In the genomic region with DNA sequence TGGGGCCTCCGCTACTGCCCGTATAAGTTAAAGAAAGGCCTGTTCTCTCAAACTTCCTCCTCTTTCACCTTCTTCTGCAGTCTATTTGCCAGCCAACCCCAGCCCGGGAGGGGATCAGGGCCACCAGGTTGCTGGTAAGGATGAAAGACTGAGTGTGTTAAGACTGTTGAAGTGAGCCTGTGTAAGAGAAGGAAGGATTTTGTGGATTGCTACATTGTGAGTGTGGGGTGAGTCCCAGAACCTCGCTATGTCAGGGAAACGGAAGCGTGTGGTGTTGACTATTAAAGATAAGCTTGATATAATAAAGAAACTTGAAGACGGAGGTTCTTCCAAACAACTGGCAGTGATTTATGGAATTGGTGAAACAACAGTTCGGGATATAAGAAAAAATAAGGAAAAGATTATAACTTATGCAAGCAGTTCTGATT, we compare ENCODE assay signal across 8 cellular contexts. TPM values are rescaled to one million over a fixed set of nuclear protein-coding genes. Genes with fewer than 3 reads are reported as not detected.
DNase-seq lines count a peak whose midpoint lies in the region; ATAC-seq and TF ChIP-seq lines count a peak whose summit lies in the region.

No MANE protein-coding gene starts in this region.

- DNase-seq in GM12864 (ENCODE audit: low read depth) (no peak), Panc1 (ENCODE audit: low read depth, low spot score) (peak; percentile 22), epithelial cell of esophagus (ENCODE audit: low read depth) (no peak), NCI-H2171 treated with DMSO at 0.1 percent for 48 hours (lab: John Stamatoyannopoulos, UW) (no peak)
- no peak for DNase-seq in natural killer cell treated with Interleukin-12 subunit alpha and Interleukin-12 subunit beta and Interleukin-15 and Interleukin-18, amount 100 ng/mL, for 72 hours (ENCODE audit: low spot score)

- no peaks in the 10 kb centered on the region for H3K27me3 ChIP-seq in Panc1 (ENCODE audit: control insufficient read depth, insufficient read depth, low read length)

- in situ Hi-C loops in Panc1 (cut with HindIII; ENCODE audit: low pct_unique_long_range_greater_than_20kb, low sequenced_read_pairs) = no loop called here

- POLR2A ChIA-PET in Panc1 (lab: Charles Lee) = interaction anchor here (0.5 kb wide), 2 partner anchors 34 to 240 kb away, joined by 4 to 6 read pairs; no protein-coding TSS in a partner anchor

- no peaks in the 10 kb centered on the region for H3K27me3 Mint-ChIP-seq in natural killer cell treated with Interleukin-12 subunit alpha and Interleukin-12 subunit beta and Interleukin-15 and Interleukin-18, amount 100 ng/mL, for 72 hours

- peaks cover 2% of the 10 kb centered on the region for H3K36me3 ChIP-seq in Panc1 (ENCODE audit: control insufficient read depth, insufficient read depth, low read length)

- H3K4me3 ChIP-seq in GM12864 (ENCODE audit: low read depth, low read length) (peak overlapping the region; percentile 89), Panc1 (ENCODE audit: low read depth in 2 of 2, low read length in 2 of 2) (peak overlapping the region; percentile 81 to 84), epithelial cell of esophagus (ENCODE audit: low read length) (peak overlapping the region; percentile 88)

- peak overlapping the region; percentile 92 for H3K4me3 Mint-ChIP-seq in natural killer cell treated with Interleukin-12 subunit alpha and Interleukin-12 subunit beta and Interleukin-15 and Interleukin-18, amount 100 ng/mL, for 72 hours

- BruUV-seq in Panc1 (replicated peaks; lab: Mats Ljungman, UMichigan) = TSS peak; percentile 94

- peak overlapping the region; percentile 85 to 88 for H3K27ac Mint-ChIP-seq in natural killer cell treated with Interleukin-12 subunit alpha and Interleukin-12 subunit beta and Interleukin-15 and Interleukin-18, amount 100 ng/mL, for 72 hours

- no peaks in the 10 kb centered on the region for H3K9me3 ChIP-seq in Panc1 (ENCODE audit: control insufficient read depth, insufficient read depth, low read depth, low read length)

- peaks cover 6% of the 10 kb centered on the region for H3K36me3 Mint-ChIP-seq in natural killer cell treated with Interleukin-12 subunit alpha and Interleukin-12 subunit beta and Interleukin-15 and Interleukin-18, amount 100 ng/mL, for 72 hours

- peaks cover 24% of the 10 kb centered on the region for H3K4me1 ChIP-seq in Panc1 (ENCODE audit: control insufficient read depth, insufficient read depth, low read length)

- TF ChIP-seq CTCF in GM12864 (IDR thresholded peaks at IDR 0.05; ENCODE audit: low read depth, low read length, missing control alignments) (no peak), Panc1 (IDR thresholded peaks at IDR 0.05) (no peak), epithelial cell of esophagus (IDR thresholded peaks at IDR 0.05; ENCODE audit: insufficient read depth, low read depth, low read length, missing control alignments) (no peak)

- H3K9me3 Mint-ChIP-seq in natural killer cell treated with Interleukin-12 subunit alpha and Interleukin-12 subunit beta and Interleukin-15 and Interleukin-18, amount 100 ng/mL, for 72 hours = no peaks in the 10 kb centered on the region

- H3K4me1 Mint-ChIP-seq in natural killer cell treated with Interleukin-12 subunit alpha and Interleukin-12 subunit beta and Interleukin-15 and Interleukin-18, amount 100 ng/mL, for 72 hours (ENCODE audit: low read depth in 2 of 2) = peaks cover 25 to 45% of the 10 kb centered on the region in 2 donors

- intact Hi-C loops in Panc1 (cut with micrococcal nuclease; ENCODE audit: unreplicated experiment) = loop anchor here (10.0 kb wide), 2 partner anchors 336 to 556 kb away; no protein-coding TSS in a partner anchor

- H3K27ac ChIP-seq in Panc1 (ENCODE audit: low read length) = peak overlapping the region; percentile 92

- CTCF ChIA-PET in Panc1 (lab: Charles Lee) = interaction anchor here (0.9 to 1.5 kb wide), 2 partner anchors 47 to 298 kb away, joined by 3 to 4 read pairs; no protein-coding TSS in a partner anchor

- ATAC-seq in Panc1 (peak; percentile 1; the same call in 1 of the 2 replicates), HG03565 (IDR thresholded peaks at IDR 0.05; ENCODE audit: unreplicated experiment) (no peak), GM21576 (IDR thresholded peaks at IDR 0.05; ENCODE audit: unreplicated experiment) (no peak), HG03460 (IDR thresholded peaks at IDR 0.05; ENCODE audit: unreplicated experiment) (no peak)
- no peak for ATAC-seq in natural killer cell treated with Interleukin-12 subunit alpha and Interleukin-12 subunit beta and Interleukin-15 and Interleukin-18, amount 100 ng/mL, for 72 hours

RNA-seq across cellular contexts. Expression of a gene that starts 0.6 kb away (rescaled TPM):
- total RNA-seq in Panc1 (2021; ENCODE audit: unreplicated experiment) = 9.6 TPM
- polyA plus RNA-seq in Panc1 (2012; ENCODE audit: insufficient read length) = 5.1 TPM
- 1 to 10 TPM; 8.8 to 9.4 TPM for total RNA-seq in natural killer cell treated with Interleukin-12 subunit alpha and Interleukin-12 subunit beta and Interleukin-15 and Interleukin-18, amount 100 ng/mL, for 72 hours

RNA-seq across cellular contexts. Expression of a gene that starts 0.7 kb away (rescaled TPM):
- total RNA-seq in Panc1 (2021; ENCODE audit: unreplicated experiment) = 25.3 TPM
- polyA plus RNA-seq in Panc1 (2012; ENCODE audit: insufficient read length) = 9.2 TPM
- total RNA-seq in natural killer cell treated with Interleukin-12 subunit alpha and Interleukin-12 subunit beta and Interleukin-15 and Interleukin-18, amount 100 ng/mL, for 72 hours = 10 to 100 TPM; 29.1 to 51.7 TPM

RNA-seq across cellular contexts. Expression of a gene that starts 47.4 kb away (rescaled TPM):
- 2.9 TPM for total RNA-seq in Panc1 (2021; ENCODE audit: unreplicated experiment)
- 1.9 TPM for polyA plus RNA-seq in Panc1 (2012; ENCODE audit: insufficient read length)
- 10 to 100 TPM; 15.9 to 21.9 TPM for total RNA-seq in natural killer cell treated with Interleukin-12 subunit alpha and Interleukin-12 subunit beta and Interleukin-15 and Interleukin-18, amount 100 ng/mL, for 72 hours
